27 cellular contexts compared by ENCODE assay signal in genomic region chr12:21704847-21705246, GRCh38.
"Had no signal": no experiment of that assay in that cellular context is flagged by ENCODE, and none has a peak within 500 bp of the region (broad histone marks: within the 10 kb centered on the region; RNA-seq: fewer than 3 reads in every experiment).

No MANE protein-coding gene starts in this region.

- H3K9me3 Mint-ChIP-seq: natural killer cell treated with Interleukin-12 subunit alpha and Interleukin-12 subunit beta and Interleukin-15 and Interleukin-18, amount 100 ng/mL, for 72 hours; neural progenitor cell; stimulated activated effector memory CD8-positive, alpha-beta T cell treated with anti-CD3 and anti-CD28 coated beads, Interleukin-12 subunit alpha, Interleukin-12 subunit beta, amount 100 ng/mL, for 72 hours; stimulated activated naive CD8-positive, alpha-beta T cell treated with anti-CD3 and anti-CD28 coated beads, Interleukin-15, Interleukin-2, amounts not matched to agents 100 ng/mL and 50 ng/mL, for 24 hours had no signal

- H3K36me3 ChIP-seq: neural progenitor cell, ovary, right lobe of liver, sigmoid colon, stomach, thoracic aorta, thyroid gland, tibial nerve, upper lobe of left lung, vagina had no signal

- FAIRE-seq: small intestine, urothelium cell line had no signal

- ATAC-seq: naive thymus-derived CD8-positive, alpha-beta T cell; natural killer cell treated with Interleukin-12 subunit alpha and Interleukin-12 subunit beta and Interleukin-15 and Interleukin-18, amount 100 ng/mL, for 72 hours; psoas muscle; right cardiac atrium; right lobe of liver; stimulated activated effector memory CD8-positive, alpha-beta T cell treated with anti-CD3 and anti-CD28 coated beads, Interleukin-12 subunit alpha, Interleukin-12 subunit beta, amount 100 ng/mL, for 72 hours; stimulated activated naive B cell treated with anti-CD40 and anti-IgM and Interleukin-4, amounts not matched to agents 10 μg/mL and 1 μg/mL and 100 μg/mL, for 72 hours had no signal

- H3K4me1 ChIP-seq: neural progenitor cell, psoas muscle, right lobe of liver, thyroid gland, tibial nerve, upper lobe of left lung, vagina had no signal

- H3K4me1 Mint-ChIP-seq: nephron progenitor cell; neural progenitor cell; stimulated activated effector memory CD8-positive, alpha-beta T cell treated with anti-CD3 and anti-CD28 coated beads, Interleukin-12 subunit alpha, Interleukin-12 subunit beta, amount 100 ng/mL, for 72 hours; stimulated activated naive B cell treated with anti-CD40 and anti-IgM and Interleukin-4, amounts not matched to agents 10 μg/mL and 1 μg/mL and 100 μg/mL, for 72 hours had no signal

- H3K27ac ChIP-seq: neural progenitor cell, ovary, psoas muscle, right lobe of liver, sigmoid colon, stomach, thoracic aorta, thyroid gland, tibial nerve, upper lobe of left lung, vagina had no signal

- H3K4me3 ChIP-seq: neural progenitor cell, ovary, psoas muscle, right lobe of liver, sigmoid colon, stomach, thoracic aorta, thyroid gland, tibial nerve, upper lobe of left lung, vagina had no signal

- H3K4me3 Mint-ChIP-seq: naive thymus-derived CD8-positive, alpha-beta T cell; natural killer cell treated with Interleukin-12 subunit alpha and Interleukin-12 subunit beta and Interleukin-15 and Interleukin-18, amount 100 ng/mL, for 72 hours; nephron progenitor cell; neural progenitor cell; stimulated activated effector memory CD8-positive, alpha-beta T cell treated with anti-CD3 and anti-CD28 coated beads, Interleukin-12 subunit alpha, Interleukin-12 subunit beta, amount 100 ng/mL, for 72 hours; stimulated activated naive B cell treated with anti-CD40 and anti-IgM and Interleukin-4, amounts not matched to agents 10 μg/mL and 1 μg/mL and 100 μg/mL, for 72 hours; stimulated activated naive CD8-positive, alpha-beta T cell treated with anti-CD3 and anti-CD28 coated beads, Interleukin-15, Interleukin-2, amounts not matched to agents 100 ng/mL and 50 ng/mL, for 24 hours had no signal

- H3K27me3 ChIP-seq: ovary, right lobe of liver, sigmoid colon, stomach, thyroid gland, tibial nerve, upper lobe of left lung, vagina had no signal

- H3K36me3 Mint-ChIP-seq: naive thymus-derived CD8-positive, alpha-beta T cell; natural killer cell treated with Interleukin-12 subunit alpha and Interleukin-12 subunit beta and Interleukin-15 and Interleukin-18, amount 100 ng/mL, for 72 hours; neural progenitor cell; stimulated activated effector memory CD8-positive, alpha-beta T cell treated with anti-CD3 and anti-CD28 coated beads, Interleukin-12 subunit alpha, Interleukin-12 subunit beta, amount 100 ng/mL, for 72 hours; stimulated activated naive B cell treated with anti-CD40 and anti-IgM and Interleukin-4, amounts not matched to agents 10 μg/mL and 1 μg/mL and 100 μg/mL, for 72 hours had no signal

- H3K27ac Mint-ChIP-seq: naive thymus-derived CD8-positive, alpha-beta T cell; natural killer cell treated with Interleukin-12 subunit alpha and Interleukin-12 subunit beta and Interleukin-15 and Interleukin-18, amount 100 ng/mL, for 72 hours; nephron progenitor cell; neural progenitor cell; stimulated activated effector memory CD8-positive, alpha-beta T cell treated with anti-CD3 and anti-CD28 coated beads, Interleukin-12 subunit alpha, Interleukin-12 subunit beta, amount 100 ng/mL, for 72 hours; stimulated activated naive B cell treated with anti-CD40 and anti-IgM and Interleukin-4, amounts not matched to agents 10 μg/mL and 1 μg/mL and 100 μg/mL, for 72 hours; stimulated activated naive CD8-positive, alpha-beta T cell treated with anti-CD3 and anti-CD28 coated beads, Interleukin-15, Interleukin-2, amounts not matched to agents 100 ng/mL and 50 ng/mL, for 24 hours had no signal

- DNase-seq: naive thymus-derived CD8-positive, alpha-beta T cell; nephron progenitor cell; occipital lobe; ovary; psoas muscle; right cardiac atrium; right lobe of liver; sigmoid colon; small intestine; stimulated activated CD4-positive, alpha-beta T cell treated with anti-CD3 and anti-CD28 coated beads, Interleukin-15, amount 100 ng/mL, for 24 hours; stimulated activated CD4-positive, alpha-beta T cell treated with anti-CD3 and anti-CD28 coated beads, Interleukin-2, amount 100 ng/mL, for 24 hours; stimulated activated CD4-positive, alpha-beta T cell treated with anti-CD3 and anti-CD28 coated beads, Interleukin-2, amount 100 ng/mL, for 48 hours; stimulated activated CD4-positive, alpha-beta T cell treated with anti-CD3 and anti-CD28 coated beads, Interleukin-4, amount 100 ng/mL, for 24 hours; stimulated activated naive B cell treated with anti-CD40 and anti-IgM and Interleukin-4, amounts not matched to agents 10 μg/mL and 1 μg/mL and 100 μg/mL, for 72 hours; stimulated activated naive CD4-positive, alpha-beta T cell treated with Interleukin-2 at 50 U/mL for 16 hours; stomach; thyroid gland; trophoblast cell; upper lobe of left lung had no signal

- H3K9me3 ChIP-seq: ovary, psoas muscle, right lobe of liver, sigmoid colon, stomach, thoracic aorta, thyroid gland, tibial nerve, upper lobe of left lung, vagina had no signal

- H3K9ac ChIP-seq: neural progenitor cell had no signal
